In genomic region chr1:54842963-54843362, GRCh38 we compare ENCODE assay signal across 14 cellular contexts. TPM values are rescaled to one million over a fixed set of nuclear protein-coding genes. Genes with fewer than 3 reads are reported as not detected.
A peak's percentile ranks its signal among the peaks of the same experiment; 100 is the strongest.
DNase-seq lines count a peak whose midpoint lies in the region; TF ChIP-seq lines count a peak whose summit lies in the region.
"Had no signal": no experiment of that assay in that cellular context is flagged by ENCODE, and none has a peak within 500 bp of the region (broad histone marks: within the 10 kb centered on the region; RNA-seq: fewer than 3 reads in every experiment).

No MANE protein-coding gene starts in this region.

- H3K36me3 Mint-ChIP-seq in chondrocyte (ENCODE audit: low read depth) (no peaks in the 10 kb centered on the region), osteocyte (ENCODE audit: unreplicated experiment) (no peaks in the 10 kb centered on the region)

- no peaks in the 10 kb centered on the region for H3K27me3 Mint-ChIP-seq in chondrocyte (ENCODE audit: low read depth)
- no peaks in the 10 kb centered on the region for H3K27me3 Mint-ChIP-seq in osteocyte (ENCODE audit: unreplicated experiment)

- peaks cover 3% of the 10 kb centered on the region for H3K9me3 Mint-ChIP-seq in chondrocyte (ENCODE audit: low read depth)
- no peaks in the 10 kb centered on the region for H3K9me3 Mint-ChIP-seq in osteocyte (ENCODE audit: unreplicated experiment)

- H3K27ac Mint-ChIP-seq in chondrocyte (ENCODE audit: unreplicated experiment) (no peak overlapping the region), osteocyte (ENCODE audit: unreplicated experiment) (no peak overlapping the region)
- H3K27ac Mint-ChIP-seq: CD8-positive, alpha-beta T cell had no signal

- TF ChIP-seq CTCF in chondrocyte (IDR thresholded peaks at IDR 0.05) (no peak), osteocyte (IDR thresholded peaks at IDR 0.05) (no peak)

- H3K4me1 Mint-ChIP-seq in chondrocyte (ENCODE audit: low read depth) (no peaks in the 10 kb centered on the region), osteocyte (ENCODE audit: unreplicated experiment) (no peaks in the 10 kb centered on the region)

- DNase-seq in chondrocyte (ENCODE audit: low spot score) (peak; percentile 56), islet precursor cell (peak; percentile 45), osteocyte (ENCODE audit: extremely low spot score, unreplicated experiment) (peak; percentile 63), ureter (ENCODE audit: low spot score) (peak; percentile 26), NCI-H1092 treated with DMSO at 0.1 percent for 48 hours (lab: John Stamatoyannopoulos, UW) (no peak), HuH-7 (ENCODE audit: low spot score) (no peak)
- no peak for DNase-seq in activated CD4-positive, alpha-beta T cell treated with anti-CD3 and anti-CD28 coated beads, Interleukin-2, amount 50 U/mL, for 4 hours
- DNase-seq: BE2C, Caco-2, DMS53, GF-D8, GM23248 had no signal

- no peak overlapping the region for H3K4me3 Mint-ChIP-seq in chondrocyte (ENCODE audit: unreplicated experiment)
- H3K4me3 Mint-ChIP-seq in osteocyte (ENCODE audit: unreplicated experiment): no peak overlapping the region
- H3K4me3 Mint-ChIP-seq: CD8-positive, alpha-beta T cell had no signal

RNA-seq across cellular contexts. Expression of gene TTC22, which starts 41.8 kb away (rescaled TPM):
- total RNA-seq in chondrocyte: not detected in 3 replicates
- not detected in 2 replicates for total RNA-seq in osteocyte
- 14.9 TPM for total RNA-seq in ureter
- total RNA-seq: GM23248, HepG2 had no signal

RNA-seq across cellular contexts. Expression of gene DHCR24, which starts 44.0 kb away (rescaled TPM):
- total RNA-seq in chondrocyte: 120 to 129 TPM (median 124 TPM) in 3 replicates
- total RNA-seq in osteocyte: 76.1 and 87.2 TPM in 2 replicates
- 190 TPM for total RNA-seq in ureter

Comparison
In these comparisons a context has a peak if more than half of its experiments do, and no peak if none do; other contexts are left out.
1. DNase-seq: peak in chondrocyte (single experiment), islet precursor cell (single experiment), osteocyte (single experiment) and ureter (single experiment); none in NCI-H1092 treated with DMSO at 0.1 percent for 48 hours (single experiment), HuH-7 (single experiment) and activated CD4-positive, alpha-beta T cell treated with anti-CD3 and anti-CD28 coated beads, Interleukin-2, amount 50 U/mL, for 4 hours (0 of 2).
2. RNA of gene TTC22, which starts 41.8 kb away (total RNA-seq): 14.9 TPM in ureter (single experiment); not detected in chondrocyte and not detected in osteocyte; every median in the first group is over 10 times any median in the second.